ENCODE assay signal across 18 cellular contexts in genomic region chr3:191952609-191953008, GRCh38.
A peak's percentile ranks its signal among the peaks of the same experiment; 100 is the strongest.
DNase-seq lines count a peak whose midpoint lies in the region; ATAC-seq, FAIRE-seq and TF ChIP-seq lines count a peak whose summit lies in the region.
"Had no signal": no experiment of that assay in that cellular context is flagged by ENCODE, and none has a peak within 500 bp of the region (broad histone marks: within the 10 kb centered on the region; RNA-seq: fewer than 3 reads in every experiment).

No MANE protein-coding gene starts in this region.

- no peaks in the 10 kb centered on the region for H3K36me3 ChIP-seq in GM23338 (ENCODE audit: insufficient read depth)
- H3K36me3 ChIP-seq in H1 (ENCODE audit: control insufficient read depth in 2 of 4, insufficient read depth in 4 of 4, low read length in 3 of 4), result no peaks in the 10 kb centered on the region
- no peaks in the 10 kb centered on the region for H3K36me3 ChIP-seq in ascending aorta

- no peak overlapping the region for H4K91ac ChIP-seq in H1 (replicated peaks; ENCODE audit: insufficient read length, low read length)

- H3K4me3 Mint-ChIP-seq in GM23338 (no peak overlapping the region), nephron progenitor cell (no peak overlapping the region), type B pancreatic cell (no peak overlapping the region)
- H3K4me3 Mint-ChIP-seq: CD4-positive, alpha-beta memory T cell; H9 had no signal

- no peak overlapping the region for H4K8ac ChIP-seq in H1 (ENCODE audit: extremely low read depth, insufficient read depth, low read length)

- no peak for TF ChIP-seq POLR2A in H1 (IDR thresholded peaks at IDR 0.05; ENCODE audit: control extremely low read depth in 1 of 2, low read depth in 2 of 2, low read length in 2 of 2)

- H3K27ac ChIP-seq in GM23338 (ENCODE audit: low read depth), result no peak overlapping the region
- no peak overlapping the region for H3K27ac ChIP-seq in H1 (ENCODE audit: low read depth, low read length)
- no peak overlapping the region for H3K27ac ChIP-seq in ascending aorta

- no peak for FAIRE-seq in H1 (lab: Jason Lieb, UNC)
- FAIRE-seq: GM12891 had no signal

- no peaks in the 10 kb centered on the region for H3K79me2 ChIP-seq in GM23338 (replicated peaks; ENCODE audit: insufficient read depth)
- H3K79me2 ChIP-seq in H1 (ENCODE audit: control insufficient read depth in 1 of 2, insufficient read depth in 2 of 2, low read length in 2 of 2), result no peaks in the 10 kb centered on the region

- H2BK5ac ChIP-seq in H1 (ENCODE audit: low read depth, low read length), result no peak overlapping the region

- 97% methylated on average over 21 of the region's 21 CpGs; no CpG with 5 or more reads in 1 of the 2 experiments for WGBS in H1 (ENCODE audit: extremely low coverage in 1 of 2, insufficient coverage in 1 of 2, insufficient read length in 1 of 2, insufficient replicate concordance in 2 of 2, low coverage in 1 of 2, low lambda C conversion rate in 2 of 2, missing lambda C conversion rate in 1 of 2), 2 experiments

- H3F3A ChIP-seq in GM23338 (replicated peaks; ENCODE audit: low read depth), result no peaks in the 10 kb centered on the region

- H2AK5ac ChIP-seq in H1 (ENCODE audit: low read depth, low read length), result no peak overlapping the region

- no peaks in the 10 kb centered on the region; a peak in 1 of 4 replicates for H3K9me3 ChIP-seq in H1 (ENCODE audit: insufficient read depth in 2 of 2, low read depth in 1 of 2, low read length in 1 of 2)
- H3K9me3 ChIP-seq in ascending aorta, result no peaks in the 10 kb centered on the region

- no peak overlapping the region for H3K14ac ChIP-seq in H1 (ENCODE audit: insufficient read length)

- no peak overlapping the region for H3K9ac ChIP-seq in H1 (replicated peaks in 1 of 4; ENCODE audit: extremely low read depth in 1 of 4, low read depth in 3 of 4, low read length in 3 of 4)

- H3K18ac ChIP-seq in H1 (ENCODE audit: extremely low read depth, low read length), result no peak overlapping the region

- no peaks in the 10 kb centered on the region for H3K9me3 Mint-ChIP-seq in GM23338
- peaks cover 5% of the 10 kb centered on the region for H3K9me3 Mint-ChIP-seq in nephron progenitor cell
- no peaks in the 10 kb centered on the region for H3K9me3 Mint-ChIP-seq in type B pancreatic cell
- H3K9me3 Mint-ChIP-seq: H9 had no signal

- H4K5ac ChIP-seq in H1 (ENCODE audit: insufficient read length, low read depth, low read length), result no peak overlapping the region

- no peak overlapping the region for H3K4me3 ChIP-seq in GM23338
- H3K4me3 ChIP-seq in H1 (ENCODE audit: extremely low read depth in 1 of 4, insufficient read depth in 2 of 4, low read depth in 3 of 4, low read length in 4 of 4), result no peak overlapping the region
- H3K4me3 ChIP-seq in ascending aorta, result no peak overlapping the region

- no peak for DNase-seq in GM23338 (ENCODE audit: low spot score)
- DNase-seq in H1 (ENCODE audit: low read depth in 1 of 2, low spot score in 2 of 2), result no peak
- DNase-seq in nephron progenitor cell, result no peak
- no peak for DNase-seq in sciatic nerve (ENCODE audit: low spot score)
- no peak for DNase-seq in ascending aorta (ENCODE audit: low spot score in 2 of 2)
- no peak for DNase-seq in type B pancreatic cell (ENCODE audit: extremely low spot score, unreplicated experiment)
- no peak for DNase-seq in cerebellar nuclear complex (lab: John Stamatoyannopoulos, UW)
- DNase-seq: C1 segment of cervical spinal cord; Calu3; CD4-positive, alpha-beta memory T cell; COR-L47; DMS53; DMS79 treated with DMSO at 0.1 percent for 48 hours; GF-D8; H9 had no signal

- H3K56ac ChIP-seq in H1 (replicated peaks; ENCODE audit: insufficient read length, low read depth, low read length), result no peak overlapping the region

- no peak for TF ChIP-seq CTCF in GM23338 (conservative IDR thresholded peaks at IDR 0.05; ENCODE audit: low read depth in 2 of 2)
- no peak for TF ChIP-seq CTCF in H1 (IDR thresholded peaks at IDR 0.05; ENCODE audit: control extremely low read depth in 1 of 3, insufficient read depth in 1 of 3, low read depth in 1 of 3, low read length in 3 of 3)
- TF ChIP-seq CTCF in nephron progenitor cell (IDR thresholded peaks at IDR 0.05), result no peak
- TF ChIP-seq CTCF in ascending aorta (IDR thresholded peaks at IDR 0.05), result no peak
- no peak for TF ChIP-seq CTCF in type B pancreatic cell (conservative IDR thresholded peaks at IDR 0.05)

- H3K23ac ChIP-seq in H1 (ENCODE audit: insufficient read length), result no peak overlapping the region

- H3K27me3 ChIP-seq in GM23338 (ENCODE audit: insufficient read depth), result no peaks in the 10 kb centered on the region
- no peaks in the 10 kb centered on the region for H3K27me3 ChIP-seq in H1 (replicated peaks in 1 of 4; ENCODE audit: control insufficient read depth in 3 of 4, extremely low read depth in 1 of 4, insufficient read depth in 3 of 4, low read length in 3 of 4)
- no peaks in the 10 kb centered on the region for H3K27me3 ChIP-seq in ascending aorta

- POLR2A ChIA-PET in H1 (lab: Charles Lee; ENCODE audit: partially characterized antibody), result no interaction called here

- H3K4me1 Mint-ChIP-seq in GM23338, result peaks cover 9% of the 10 kb centered on the region; the same call in 2 of the 3 replicates
- peaks cover 15% of the 10 kb centered on the region for H3K4me1 Mint-ChIP-seq in nephron progenitor cell
- H3K4me1 Mint-ChIP-seq in type B pancreatic cell (ENCODE audit: unreplicated experiment), result no peaks in the 10 kb centered on the region
- H3K4me1 Mint-ChIP-seq: CD4-positive, alpha-beta memory T cell; H9 had no signal

- intact Hi-C loops in sciatic nerve (cut with DNase I), result no loop called here
- intact Hi-C loops in ascending aorta (cut with DNase I), result no loop called here

- no peaks in the 10 kb centered on the region for H3K36me3 Mint-ChIP-seq in GM23338 (ENCODE audit: low read depth)
- no peaks in the 10 kb centered on the region for H3K36me3 Mint-ChIP-seq in nephron progenitor cell (ENCODE audit: low read depth)
- H3K36me3 Mint-ChIP-seq in type B pancreatic cell, result no peaks in the 10 kb centered on the region
- H3K36me3 Mint-ChIP-seq: CD4-positive, alpha-beta memory T cell had no signal

- no peak overlapping the region; the same call in 1 of the 2 replicates for H2BK20ac ChIP-seq in H1 (ENCODE audit: low read length)

- no peaks in the 10 kb centered on the region for H3K23me2 ChIP-seq in H1 (ENCODE audit: low read depth, low read length)

- H4K20me1 ChIP-seq in GM23338 (replicated peaks; ENCODE audit: insufficient read depth) (no peaks in the 10 kb centered on the region), H1 (replicated peaks in 1 of 2; ENCODE audit: control insufficient read depth in 1 of 2, insufficient read depth in 2 of 2, low read length in 2 of 2) (no peaks in the 10 kb centered on the region)

- peak overlapping the region; percentile 69; the same call in 1 of the 2 replicates for H2BK12ac ChIP-seq in H1 (ENCODE audit: low read depth, low read length)

- CTCF ChIA-PET in H1 (lab: Charles Lee; ENCODE audit: partially characterized antibody), result no interaction called here

- ATAC-seq in GM23338, result no peak
- ATAC-seq in sciatic nerve, result peak; percentile 10
- no peak for ATAC-seq in HG02852 (IDR thresholded peaks at IDR 0.05; ENCODE audit: unreplicated experiment)
- ATAC-seq: HCT116 had no signal

- no peak overlapping the region for H2BK120ac ChIP-seq in H1 (replicated peaks; ENCODE audit: low read depth, low read length)

- TF ChIP-seq EP300 in H1 (IDR thresholded peaks at IDR 0.05; ENCODE audit: borderline replicate concordance in 1 of 2, low read depth in 2 of 2, low read length in 2 of 2), result no peak

- H3K4ac ChIP-seq in H1 (replicated peaks; ENCODE audit: insufficient read length, low read depth, low read length), result no peak overlapping the region

- TF ChIP-seq RAD21 in H1 (IDR thresholded peaks at IDR 0.05 in 1 of 2, conservative IDR thresholded peaks at IDR 0.05 in 1 of 2; ENCODE audit: low read depth in 2 of 2, low read length in 2 of 2), result no peak

- peaks cover 4% of the 10 kb centered on the region for H3K27me3 Mint-ChIP-seq in GM23338 (ENCODE audit: insufficient read depth, low read depth, poor library complexity)
- no peaks in the 10 kb centered on the region for H3K27me3 Mint-ChIP-seq in nephron progenitor cell (ENCODE audit: low read depth, poor library complexity)
- H3K27me3 Mint-ChIP-seq in type B pancreatic cell, result no peaks in the 10 kb centered on the region
- H3K27me3 Mint-ChIP-seq: CD4-positive, alpha-beta memory T cell had no signal

- H3K4me2 ChIP-seq in GM23338 (no peak overlapping the region), H1 (ENCODE audit: insufficient read depth in 1 of 2, low read depth in 2 of 2, low read length in 2 of 2) (no peak overlapping the region)

- H3K4me1 ChIP-seq in GM23338 (ENCODE audit: insufficient read depth) (no peaks in the 10 kb centered on the region), H1 (replicated peaks in 1 of 4; ENCODE audit: control insufficient read depth in 3 of 4, insufficient read depth in 4 of 4, low read length in 3 of 4) (no peaks in the 10 kb centered on the region), ascending aorta (no peaks in the 10 kb centered on the region)

- 0 out of 2 replicates have a peak overlapping the region, but pooled peaks have one; percentile 14 for H2AFZ ChIP-seq in GM23338
- H2AFZ ChIP-seq in H1 (ENCODE audit: low read length), result no peak overlapping the region

- H3K9me2 ChIP-seq in GM23338 (ENCODE audit: insufficient read depth), result 0 out of 2 replicates have a peak, but pooled peaks cover 3% of the 10 kb centered on the region

- H3K27ac Mint-ChIP-seq in GM23338 (no peak overlapping the region), nephron progenitor cell (peak overlapping the region; percentile 88), type B pancreatic cell (no peak overlapping the region)
- H3K27ac Mint-ChIP-seq: CD4-positive, alpha-beta memory T cell; H9 had no signal

- H2BK15ac ChIP-seq in H1 (ENCODE audit: low read length), result no peak overlapping the region

- no peaks in the 10 kb centered on the region for H3K79me1 ChIP-seq in H1 (ENCODE audit: low read depth, low read length)

TF ChIP-seq in GM23338, 12 proteins besides CTCF, POLR2A, EP300 and RAD21 (continues in another document):
- TF ChIP-seq NANOG (IDR thresholded peaks at IDR 0.05; ENCODE audit: borderline replicate concordance) (no peak), POLR2AphosphoS5 (IDR thresholded peaks at IDR 0.05; ENCODE audit: low read depth) (no peak), CREB1 (CRISPR knock-in tag; IDR thresholded peaks at IDR 0.05; ENCODE audit: low read depth) (no peak), ZNF114 (CRISPR knock-in tag; IDR thresholded peaks at IDR 0.05) (no peak), EZH2 (IDR thresholded peaks at IDR 0.05; ENCODE audit: low read depth, unreplicated experiment) (no peak)

TF ChIP-seq in H1, 55 proteins besides CTCF, POLR2A, EP300 and RAD21:
- no peak for TF ChIP-seq CREB1 (IDR thresholded peaks at IDR 0.05)
- no peak for TF ChIP-seq KDM1A (IDR thresholded peaks at IDR 0.05; ENCODE audit: borderline replicate concordance, low read length)
- TF ChIP-seq SP1 (IDR thresholded peaks at IDR 0.05; ENCODE audit: low read depth, low read length), result no peak
- no peak for TF ChIP-seq SUZ12 (IDR thresholded peaks at IDR 0.05; ENCODE audit: low read length)
- no peak for TF ChIP-seq FOSL1 (IDR thresholded peaks at IDR 0.05; ENCODE audit: insufficient read depth, low read depth, low read length)
